In the genomic region with DNA sequence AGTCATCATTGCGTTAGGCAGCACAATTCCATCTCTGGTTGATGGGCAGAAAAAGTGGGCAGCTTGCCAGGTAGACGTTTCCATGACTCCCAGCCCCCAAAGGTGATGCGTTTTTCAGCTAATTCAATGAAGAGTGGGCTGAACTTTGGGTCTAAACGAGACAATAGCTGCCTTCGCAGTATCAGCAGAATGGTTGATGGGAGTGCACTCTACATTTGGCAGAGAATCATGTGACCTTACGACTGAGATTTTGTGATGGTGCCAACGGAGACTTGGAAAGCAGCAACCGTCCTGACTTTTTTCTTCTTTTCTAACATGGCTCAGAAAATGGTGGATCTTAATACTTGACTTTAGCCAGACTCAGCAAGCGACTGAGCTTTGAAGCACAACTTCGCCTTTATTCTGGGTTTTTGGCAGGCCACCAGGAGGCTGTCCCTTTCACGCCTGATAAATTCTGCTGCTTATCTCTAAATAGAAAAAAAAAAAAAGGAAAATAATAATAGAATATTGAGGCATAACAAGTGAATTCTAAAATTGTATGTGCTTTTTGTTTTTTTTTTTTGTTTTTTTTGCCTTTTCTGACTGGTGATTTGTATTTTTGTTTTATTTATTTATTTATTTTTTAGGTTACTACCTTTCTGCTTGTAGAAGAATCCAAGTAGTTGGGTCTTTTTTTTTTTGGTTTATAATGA, we compare ENCODE assay signal across 9 cellular contexts.
DNase-seq lines count a peak whose midpoint lies in the region; ATAC-seq, FAIRE-seq and TF ChIP-seq lines count a peak whose summit lies in the region.
"Had no signal": no experiment of that assay in that cellular context is flagged by ENCODE, and none has a peak within 500 bp of the region (broad histone marks: within the 10 kb centered on the region; RNA-seq: fewer than 3 reads in every experiment).

No MANE protein-coding gene starts in this region.

- peaks cover 19% of the 10 kb centered on the region for H3K9me3 Mint-ChIP-seq in mesothelial cell of epicardium
- peaks cover under 1 to 5% of the 10 kb centered on the region in 2 donors for H3K9me3 Mint-ChIP-seq in stimulated activated naive B cell treated with anti-CD40 and anti-IgM and Interleukin-4, amounts not matched to agents 10 μg/mL and 1 μg/mL and 100 μg/mL, for 72 hours
- H3K9me3 Mint-ChIP-seq: activated naive CD8-positive, alpha-beta T cell treated with anti-CD3 and anti-CD28 coated beads, Interleukin-2, amount 10 ng/mL, durations not matched to agents 7 days and 5 days had no signal

- no peak overlapping the region for H2BK15ac ChIP-seq in H1 (ENCODE audit: low read length)

- H3K27ac Mint-ChIP-seq in mesothelial cell of epicardium: peak overlapping the region; percentile 93
- H3K27ac Mint-ChIP-seq in stimulated activated naive B cell treated with anti-CD40 and anti-IgM and Interleukin-4, amounts not matched to agents 10 μg/mL and 1 μg/mL and 100 μg/mL, for 72 hours: no peak overlapping the region
- H3K27ac Mint-ChIP-seq: activated naive CD8-positive, alpha-beta T cell treated with anti-CD3 and anti-CD28 coated beads, Interleukin-2, amount 10 ng/mL, durations not matched to agents 7 days and 5 days had no signal

- H4K8ac ChIP-seq in H1 (ENCODE audit: extremely low read depth, insufficient read depth, low read length): no peak overlapping the region

- H3K4me2 ChIP-seq in HepG2 (ENCODE audit: low read depth, low read length) (no peak overlapping the region), H1 (ENCODE audit: insufficient read depth in 1 of 2, low read depth in 2 of 2, low read length in 2 of 2) (no peak overlapping the region)

- intact Hi-C loops in HepG2 (cut with micrococcal nuclease; ENCODE audit: unreplicated experiment): no loop called here

- POLR2A ChIA-PET in HepG2 (lab: Yijun Ruan, JAX) (no interaction called here), H1 (lab: Charles Lee; ENCODE audit: partially characterized antibody) (no interaction called here)

- CTCF ChIA-PET in HepG2 (lab: Yijun Ruan, JAX; ENCODE audit: low intra/inter-chr PET ratio, low total read pairs) (no interaction called here), H1 (lab: Charles Lee; ENCODE audit: partially characterized antibody) (interaction anchor here (0.9 kb wide), 1 partner anchor 74 kb away, joined by 3 read pairs; no protein-coding TSS in a partner anchor)

- no peak overlapping the region for H3K4ac ChIP-seq in H1 (replicated peaks; ENCODE audit: insufficient read length, low read depth, low read length)

- no peak overlapping the region for H2AFZ ChIP-seq in HepG2 (ENCODE audit: low read length)
- peak overlapping the region; percentile 57; the same call in 1 of the 2 replicates for H2AFZ ChIP-seq in H1 (ENCODE audit: low read length)

- H2BK120ac ChIP-seq in H1 (replicated peaks; ENCODE audit: low read depth, low read length): no peak overlapping the region

- TF ChIP-seq RAD21 in liver (IDR thresholded peaks at IDR 0.05): no peak
- TF ChIP-seq RAD21 in HepG2 (CRISPR knock-in tag; IDR thresholded peaks at IDR 0.05): no peak
- TF ChIP-seq RAD21 in H1 (IDR thresholded peaks at IDR 0.05 in 1 of 2, conservative IDR thresholded peaks at IDR 0.05 in 1 of 2; ENCODE audit: low read depth in 2 of 2, low read length in 2 of 2): no peak

- no TSS peak for BruUV-seq in HepG2 (replicated peaks; lab: Mats Ljungman, UMichigan)

- no peak for TF ChIP-seq CTCF in liver (IDR thresholded peaks at IDR 0.05; ENCODE audit: low read depth, low read length, missing input control)
- TF ChIP-seq CTCF in HepG2 (CRISPR knock-in tag; IDR thresholded peaks at IDR 0.05): no peak
- no peak for TF ChIP-seq CTCF in H1 (IDR thresholded peaks at IDR 0.05; ENCODE audit: control extremely low read depth in 1 of 3, insufficient read depth in 1 of 3, low read depth in 1 of 3, low read length in 3 of 3)
- TF ChIP-seq CTCF in mesothelial cell of epicardium (IDR thresholded peaks at IDR 0.05; ENCODE audit: unreplicated experiment): no peak

- H2BK5ac ChIP-seq in H1 (ENCODE audit: low read depth, low read length): no peak overlapping the region

- TF ChIP-seq POLR2A in HepG2 (IDR thresholded peaks at IDR 0.05; ENCODE audit: insufficient read depth in 1 of 2, low read depth in 2 of 2, low read length in 2 of 2) (no peak), H1 (IDR thresholded peaks at IDR 0.05; ENCODE audit: control extremely low read depth in 1 of 2, low read depth in 2 of 2, low read length in 2 of 2) (no peak)

- H4K91ac ChIP-seq in H1 (replicated peaks; ENCODE audit: insufficient read length, low read length): no peak overlapping the region

- no peaks in the 10 kb centered on the region for H3K79me2 ChIP-seq in HepG2 (ENCODE audit: insufficient read depth, low read length)
- H3K79me2 ChIP-seq in H1 (ENCODE audit: control insufficient read depth in 1 of 2, insufficient read depth in 2 of 2, low read length in 2 of 2): no peaks in the 10 kb centered on the region

- TF ChIP-seq EP300 in HepG2 (IDR thresholded peaks at IDR 0.05; ENCODE audit: low read depth in 2 of 2, low read length in 2 of 2) (no peak), HepG2 (CRISPR knock-in tag; IDR thresholded peaks at IDR 0.05; ENCODE audit: borderline replicate concordance) (no peak), H1 (IDR thresholded peaks at IDR 0.05; ENCODE audit: borderline replicate concordance in 1 of 2, low read depth in 2 of 2, low read length in 2 of 2) (no peak)

- no peak overlapping the region for H2BK12ac ChIP-seq in H1 (ENCODE audit: low read depth, low read length)

- H3K27me3 ChIP-seq in liver (ENCODE audit: control insufficient read depth in 4 of 4, insufficient read depth in 4 of 4, low read length in 3 of 4) (no peaks in the 10 kb centered on the region), HepG2 (ENCODE audit: control insufficient read depth in 1 of 2, insufficient read depth in 2 of 2, low read length in 2 of 2) (no peaks in the 10 kb centered on the region), H1 (replicated peaks in 1 of 4; ENCODE audit: control insufficient read depth in 3 of 4, extremely low read depth in 1 of 4, insufficient read depth in 3 of 4, low read length in 3 of 4) (no peaks in the 10 kb centered on the region)

- H3K27me3 Mint-ChIP-seq in mesothelial cell of epicardium (ENCODE audit: low read depth): no peaks in the 10 kb centered on the region
- no peaks in the 10 kb centered on the region for H3K27me3 Mint-ChIP-seq in stimulated activated naive B cell treated with anti-CD40 and anti-IgM and Interleukin-4, amounts not matched to agents 10 μg/mL and 1 μg/mL and 100 μg/mL, for 72 hours
- H3K27me3 Mint-ChIP-seq: activated naive CD8-positive, alpha-beta T cell treated with anti-CD3 and anti-CD28 coated beads, Interleukin-2, amount 10 ng/mL, durations not matched to agents 7 days and 5 days had no signal

- H3K23ac ChIP-seq in H1 (ENCODE audit: insufficient read length): no peak overlapping the region

- H3K36me3 ChIP-seq in liver (ENCODE audit: control insufficient read depth in 4 of 4, insufficient read depth in 3 of 4, low read depth in 1 of 4, low read length in 3 of 4): no peaks in the 10 kb centered on the region
- H3K36me3 ChIP-seq in HepG2 (replicated peaks in 1 of 2; ENCODE audit: control insufficient read depth in 1 of 2, insufficient read depth in 2 of 2, low read length in 2 of 2): no peaks in the 10 kb centered on the region
- no peaks in the 10 kb centered on the region for H3K36me3 ChIP-seq in H1 (ENCODE audit: control insufficient read depth in 2 of 4, insufficient read depth in 4 of 4, low read length in 3 of 4)

- WGBS in liver: 19% methylated on average over 11 of the region's 11 CpGs
- WGBS in HepG2 (ENCODE audit: low lambda C conversion rate): 44% methylated on average over 10 of the region's 11 CpGs
- WGBS in H1 (ENCODE audit: extremely low coverage in 1 of 2, insufficient coverage in 1 of 2, insufficient read length in 1 of 2, insufficient replicate concordance in 2 of 2, low coverage in 1 of 2, low lambda C conversion rate in 2 of 2, missing lambda C conversion rate in 1 of 2), 2 experiments: 86% methylated on average over 11 of the region's 11 CpGs; no CpG with 5 or more reads in 1 of the 2 experiments

- no peak overlapping the region for H3K18ac ChIP-seq in H1 (ENCODE audit: extremely low read depth, low read length)

- in situ Hi-C loops in HepG2 (cut with HindIII; ENCODE audit: extremely low pct_ligation_motif_present, low pct_unique_long_range_greater_than_20kb): no loop called here

- H3K4me1 ChIP-seq in liver (ENCODE audit: control insufficient read depth in 4 of 4, insufficient read depth in 4 of 4, low read length in 3 of 4): peaks cover 0 to 15% (median 12%) of the 10 kb centered on the region in 4 donors
- H3K4me1 ChIP-seq in HepG2 (ENCODE audit: insufficient read depth, low read length): no peaks in the 10 kb centered on the region
- peaks cover 0 to 2% (median 0%) of the 10 kb centered on the region in 4 experiments; a peak in 1 of 7 replicates for H3K4me1 ChIP-seq in H1 (replicated peaks in 1 of 4; ENCODE audit: control insufficient read depth in 3 of 4, insufficient read depth in 4 of 4, low read length in 3 of 4)

- H3K79me1 ChIP-seq in H1 (ENCODE audit: low read depth, low read length): no peaks in the 10 kb centered on the region

- H3K4me3 ChIP-seq in liver (ENCODE audit: low read depth in 1 of 3, low read length in 3 of 3) (peak overlapping the region; percentile 37 to 68 (median 61)), HepG2 (replicated peaks in 1 of 3; ENCODE audit: insufficient read depth in 1 of 3, low read depth in 2 of 3, low read length in 3 of 3) (no peak overlapping the region), H1 (ENCODE audit: extremely low read depth in 1 of 4, insufficient read depth in 2 of 4, low read depth in 3 of 4, low read length in 4 of 4) (no peak overlapping the region)

- DNase-seq in HepG2 (ENCODE audit: low spot score) (no peak), H1 (ENCODE audit: low read depth in 1 of 2, low spot score in 2 of 2) (no peak), mesothelial cell of epicardium (ENCODE audit: low spot score in 2 of 2, unreplicated experiment in 2 of 2) (peak in 1 of 2 experiments; percentile 64)
- DNase-seq in stimulated activated naive B cell treated with anti-CD40 and anti-IgM and Interleukin-4, amounts not matched to agents 10 μg/mL and 1 μg/mL and 100 μg/mL, for 72 hours: no peak
- no peak for DNase-seq in activated effector memory CD4-positive, alpha-beta T cell treated with anti-CD3 and anti-CD28 coated beads, Interleukin-2, amount 50 U/mL, for 16 hours
- DNase-seq: activated naive CD8-positive, alpha-beta T cell treated with anti-CD3 and anti-CD28 coated beads, Interleukin-2, amount 10 ng/mL, durations not matched to agents 7 days and 5 days had no signal

- no peak overlapping the region for H2AK5ac ChIP-seq in H1 (ENCODE audit: low read depth, low read length)

- no peak overlapping the region for H2BK20ac ChIP-seq in H1 (ENCODE audit: low read length)

- H3K27ac ChIP-seq in liver (ENCODE audit: low read depth in 1 of 2, low read length in 2 of 2) (peak overlapping the region; percentile 88 to 91), HepG2 (ENCODE audit: extremely low read length, insufficient read depth, low read length) (no peak overlapping the region), H1 (ENCODE audit: low read depth, low read length) (no peak overlapping the region)

- H3K9ac ChIP-seq in liver (ENCODE audit: low read depth in 1 of 2, low read length in 2 of 2): peak overlapping the region; percentile 1 to 93
- H3K9ac ChIP-seq in HepG2 (ENCODE audit: insufficient read depth, low read depth, low read length): no peak overlapping the region
- H3K9ac ChIP-seq in H1 (replicated peaks in 1 of 4; ENCODE audit: extremely low read depth in 1 of 4, low read depth in 3 of 4, low read length in 3 of 4): no peak overlapping the region; a peak in 1 of 7 replicates

- peak overlapping the region; percentile 53 for H3K4me3 Mint-ChIP-seq in mesothelial cell of epicardium
- H3K4me3 Mint-ChIP-seq in stimulated activated naive B cell treated with anti-CD40 and anti-IgM and Interleukin-4, amounts not matched to agents 10 μg/mL and 1 μg/mL and 100 μg/mL, for 72 hours: no peak overlapping the region
- H3K4me3 Mint-ChIP-seq: activated naive CD8-positive, alpha-beta T cell treated with anti-CD3 and anti-CD28 coated beads, Interleukin-2, amount 10 ng/mL, durations not matched to agents 7 days and 5 days had no signal

- peaks cover 26% of the 10 kb centered on the region for H3K36me3 Mint-ChIP-seq in mesothelial cell of epicardium
- no peaks in the 10 kb centered on the region for H3K36me3 Mint-ChIP-seq in stimulated activated naive B cell treated with anti-CD40 and anti-IgM and Interleukin-4, amounts not matched to agents 10 μg/mL and 1 μg/mL and 100 μg/mL, for 72 hours
- H3K36me3 Mint-ChIP-seq: activated naive CD8-positive, alpha-beta T cell treated with anti-CD3 and anti-CD28 coated beads, Interleukin-2, amount 10 ng/mL, durations not matched to agents 7 days and 5 days had no signal

- H4K20me1 ChIP-seq in HepG2 (ENCODE audit: insufficient read depth, low read length): no peaks in the 10 kb centered on the region
- H4K20me1 ChIP-seq in H1 (replicated peaks in 1 of 2; ENCODE audit: control insufficient read depth in 1 of 2, insufficient read depth in 2 of 2, low read length in 2 of 2): no peaks in the 10 kb centered on the region

- no peaks in the 10 kb centered on the region for H3K23me2 ChIP-seq in H1 (ENCODE audit: low read depth, low read length)

- no peaks in the 10 kb centered on the region for H3K9me3 ChIP-seq in liver (ENCODE audit: control insufficient read depth in 4 of 4, low read length in 3 of 4)
- H3K9me3 ChIP-seq in HepG2 (ENCODE audit: low read length): no peaks in the 10 kb centered on the region
- no peaks in the 10 kb centered on the region for H3K9me3 ChIP-seq in H1 (ENCODE audit: insufficient read depth in 2 of 2, low read depth in 1 of 2, low read length in 1 of 2)

- ATAC-seq in HepG2 (no peak), GM18873 (IDR thresholded peaks at IDR 0.05; ENCODE audit: low FRiP score, unreplicated experiment) (no peak), HG03097 (IDR thresholded peaks at IDR 0.05; ENCODE audit: low FRiP score, unreplicated experiment) (no peak)
- no peak for ATAC-seq in stimulated activated naive B cell treated with anti-CD40 and anti-IgM and Interleukin-4, amounts not matched to agents 10 μg/mL and 1 μg/mL and 100 μg/mL, for 72 hours (replicated peaks)

- no peak overlapping the region for H3K56ac ChIP-seq in H1 (replicated peaks; ENCODE audit: insufficient read length, low read depth, low read length)

- H3K4me1 Mint-ChIP-seq in mesothelial cell of epicardium: peaks cover 42% of the 10 kb centered on the region
- H3K4me1 Mint-ChIP-seq in stimulated activated naive B cell treated with anti-CD40 and anti-IgM and Interleukin-4, amounts not matched to agents 10 μg/mL and 1 μg/mL and 100 μg/mL, for 72 hours: no peaks in the 10 kb centered on the region
- H3K4me1 Mint-ChIP-seq: activated naive CD8-positive, alpha-beta T cell treated with anti-CD3 and anti-CD28 coated beads, Interleukin-2, amount 10 ng/mL, durations not matched to agents 7 days and 5 days had no signal

- no peak overlapping the region for H3K14ac ChIP-seq in H1 (ENCODE audit: insufficient read length)

- H4K5ac ChIP-seq in H1 (ENCODE audit: insufficient read length, low read depth, low read length): no peak overlapping the region

- FAIRE-seq in HepG2 (lab: Jason Lieb, UNC) (no peak), H1 (lab: Jason Lieb, UNC) (no peak)

Comparison
In these comparisons a context has a peak if more than half of its experiments do, and no peak if none do; other contexts are left out.
1. H3K27ac ChIP-seq: peak in liver (2 of 2); none in HepG2 (single experiment) and H1 (single experiment).
2. H3K4me3 ChIP-seq: peak in liver (3 of 3); none in HepG2 (0 of 3) and H1 (0 of 4).
3. H3K9ac ChIP-seq: peak in liver (2 of 2); none in HepG2 (single experiment) and H1 (0 of 4).